15 cellular contexts compared by ENCODE assay signal in genomic region chr3:143769663-143770062, GRCh38.
DNase-seq lines count a peak whose midpoint lies in the region; ATAC-seq and TF ChIP-seq lines count a peak whose summit lies in the region.
"Had no signal": no experiment of that assay in that cellular context is flagged by ENCODE, and none has a peak within 500 bp of the region (broad histone marks: within the 10 kb centered on the region; RNA-seq: fewer than 3 reads in every experiment).

No MANE protein-coding gene starts in this region.

- TF ChIP-seq CTCF in right atrium auricular region (IDR thresholded peaks at IDR 0.05) = no peak
- no peak for TF ChIP-seq CTCF in fibroblast of mammary gland (conservative IDR thresholded peaks at IDR 0.05; ENCODE audit: control insufficient read depth, insufficient read depth, low read depth, low read length)

- no peaks in the 10 kb centered on the region for H3K36me3 ChIP-seq in right atrium auricular region
- H3K36me3 ChIP-seq in subcutaneous abdominal adipose tissue (ENCODE audit: control insufficient read depth in 5 of 5, insufficient read depth in 5 of 5, low read length in 5 of 5) = no peaks in the 10 kb centered on the region
- H3K36me3 ChIP-seq: uterus had no signal

- H3K9ac ChIP-seq in subcutaneous abdominal adipose tissue (ENCODE audit: low read length in 5 of 5) = peak overlapping the region in 2 of 5 donors; percentile 26 to 47

- H3K9me3 ChIP-seq in right atrium auricular region (no peaks in the 10 kb centered on the region), subcutaneous abdominal adipose tissue (ENCODE audit: control insufficient read depth in 5 of 5, low read length in 5 of 5) (no peaks in the 10 kb centered on the region)
- H3K9me3 ChIP-seq: uterus had no signal

- DNase-seq in left cardiac atrium = no peak
- DNase-seq in right atrium auricular region (ENCODE audit: low spot score) = no peak
- peak; percentile 42 for DNase-seq in NCI-H446 treated with DMSO at 0.1 percent for 48 hours (lab: John Stamatoyannopoulos, UW)
- DNase-seq in fibroblast of mammary gland (ENCODE audit: low read depth) = peak; percentile 98
- DNase-seq in T1000 (lab: John Stamatoyannopoulos, UW) = no peak
- DNase-seq in amniotic stem cell (lab: John Stamatoyannopoulos, UW) = no peak
- DNase-seq: activated CD4-positive, alpha-beta memory T cell treated with anti-CD3 and anti-CD28 coated beads, Interleukin-2, amount 10 ng/mL, durations not matched to agents 7 days and 5 days; DMS79 treated with DMSO at 0.1 percent for 48 hours; KG1; PC-9; stimulated activated naive CD4-positive, alpha-beta T cell; uterus had no signal

- intact Hi-C loops in left cardiac atrium (cut with DNase I) = loop anchor here in 1 of 2 donors (10.0 kb wide), 1 partner anchor 185 kb away; no protein-coding TSS in a partner anchor

- ATAC-seq in left cardiac atrium = peak; percentile 19 to 69
- no peak for ATAC-seq in HG03196 (IDR thresholded peaks at IDR 0.05; ENCODE audit: unreplicated experiment)

- no peaks in the 10 kb centered on the region for H3K27me3 ChIP-seq in right atrium auricular region
- H3K27me3 ChIP-seq in subcutaneous abdominal adipose tissue (ENCODE audit: control insufficient read depth in 5 of 5, insufficient read depth in 4 of 5, low read length in 5 of 5) = no peaks in the 10 kb centered on the region
- H3K27me3 ChIP-seq: uterus had no signal

- H3K4me3 ChIP-seq in right atrium auricular region (no peak overlapping the region), fibroblast of mammary gland (ENCODE audit: control insufficient read depth, low read depth, low read length) (no peak overlapping the region), subcutaneous abdominal adipose tissue (ENCODE audit: low read depth in 1 of 5, low read length in 5 of 5) (no peak overlapping the region)
- H3K4me3 ChIP-seq: PC-9, skin epidermis, uterus had no signal

- H3K4me1 ChIP-seq in right atrium auricular region = no peaks in the 10 kb centered on the region
- peaks cover 0 to 19% (median 12%) of the 10 kb centered on the region in 5 donors for H3K4me1 ChIP-seq in subcutaneous abdominal adipose tissue (ENCODE audit: control insufficient read depth in 5 of 5, insufficient read depth in 5 of 5, low read length in 5 of 5)
- H3K4me1 ChIP-seq: uterus had no signal

- H3K27ac ChIP-seq in right atrium auricular region = no peak overlapping the region
- H3K27ac ChIP-seq in subcutaneous abdominal adipose tissue (ENCODE audit: low read depth, low read length) = peak overlapping the region; percentile 82
- H3K27ac ChIP-seq: PC-9, skin epidermis had no signal

Comparison
In these comparisons a context has a peak if more than half of its experiments do, and no peak if none do; other contexts are left out.
1. DNase-seq: peak in NCI-H446 treated with DMSO at 0.1 percent for 48 hours (single experiment) and fibroblast of mammary gland (single experiment); none in left cardiac atrium (single experiment), right atrium auricular region (single experiment), T1000 (single experiment) and amniotic stem cell (single experiment).